In the genomic region with DNA sequence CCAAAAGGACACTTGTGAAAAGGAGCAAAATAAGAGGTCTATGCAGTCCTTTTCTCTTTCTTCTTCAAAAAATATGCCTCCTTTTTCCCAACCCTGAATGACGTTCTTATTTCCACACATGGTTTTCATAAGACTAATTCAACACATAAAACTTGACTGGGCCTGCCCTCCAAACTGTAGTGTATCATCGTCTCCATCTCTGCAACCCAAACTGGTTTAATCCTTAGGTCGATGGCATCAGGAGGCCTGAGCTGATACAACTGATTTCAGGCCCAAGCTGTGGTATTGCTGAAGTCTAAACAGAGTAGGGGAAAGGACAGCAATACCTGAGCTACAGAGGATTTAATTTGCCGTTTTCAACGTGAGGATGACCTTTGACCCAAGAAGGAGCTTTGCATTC, we compare ENCODE assay signal across 19 cellular contexts.
"Had no signal": no experiment of that assay in that cellular context is flagged by ENCODE, and none has a peak within 500 bp of the region (broad histone marks: within the 10 kb centered on the region; RNA-seq: fewer than 3 reads in every experiment).

No MANE protein-coding gene starts in this region.

- H3K4me3 ChIP-seq: body of pancreas, left lung, thyroid gland had no signal

- H3K4me1 Mint-ChIP-seq: activated CD4-positive, alpha-beta T cell treated with anti-CD3 and anti-CD28 coated beads, Interleukin-2, amount 10 ng/mL, durations not matched to agents 24 days and 14 days had no signal

- H3K36me3 ChIP-seq: left lung, thyroid gland had no signal

- ATAC-seq: activated CD8-positive, alpha-beta T cell treated with anti-CD3 and anti-CD28 coated beads, Interleukin-2, amount 10 ng/mL, durations not matched to agents 7 days and 5 days; body of pancreas; effector memory CD8-positive, alpha-beta T cell; left lung had no signal

- H3K27me3 Mint-ChIP-seq: activated CD4-positive, alpha-beta T cell treated with anti-CD3 and anti-CD28 coated beads, Interleukin-2, amount 10 ng/mL, durations not matched to agents 24 days and 14 days; activated T-cell treated with anti-CD3 and anti-CD28 coated beads, Interleukin-2, amount 50 U/mL, for 24 hours had no signal

- H3K4me3 Mint-ChIP-seq: activated CD4-positive, alpha-beta T cell treated with anti-CD3 and anti-CD28 coated beads, Interleukin-2, amount 10 ng/mL, durations not matched to agents 24 days and 14 days; activated CD8-positive, alpha-beta T cell treated with anti-CD3 and anti-CD28 coated beads, Interleukin-2, amount 10 ng/mL, durations not matched to agents 7 days and 5 days; activated naive CD4-positive, alpha-beta T cell treated with anti-CD3 and anti-CD28 coated beads for 36 hours; activated T-cell treated with anti-CD3 and anti-CD28 coated beads, Interleukin-2, amount 50 U/mL, for 24 hours; effector memory CD8-positive, alpha-beta T cell; neural crest cell had no signal

- FAIRE-seq: frontal cortex, kidney, urothelium cell line had no signal

- H3K27ac Mint-ChIP-seq: activated CD4-positive, alpha-beta T cell treated with anti-CD3 and anti-CD28 coated beads, Interleukin-2, amount 10 ng/mL, durations not matched to agents 24 days and 14 days; activated CD8-positive, alpha-beta T cell treated with anti-CD3 and anti-CD28 coated beads, Interleukin-2, amount 10 ng/mL, durations not matched to agents 7 days and 5 days; activated naive CD4-positive, alpha-beta T cell treated with anti-CD3 and anti-CD28 coated beads for 36 hours; activated T-cell treated with anti-CD3 and anti-CD28 coated beads, Interleukin-2, amount 50 U/mL, for 24 hours; effector memory CD8-positive, alpha-beta T cell had no signal

- H3K9me3 Mint-ChIP-seq: activated CD4-positive, alpha-beta T cell treated with anti-CD3 and anti-CD28 coated beads, Interleukin-2, amount 10 ng/mL, durations not matched to agents 24 days and 14 days; activated naive CD4-positive, alpha-beta T cell treated with anti-CD3 and anti-CD28 coated beads for 36 hours; activated T-cell treated with anti-CD3 and anti-CD28 coated beads, Interleukin-2, amount 50 U/mL, for 24 hours; neural crest cell had no signal

- DNase-seq: activated CD4-positive, alpha-beta T cell treated with anti-CD3 and anti-CD28 coated beads, Interleukin-2, amount 10 ng/mL, durations not matched to agents 24 days and 14 days; activated CD4-positive, CD25-positive, alpha-beta regulatory T cell; activated CD8-positive, alpha-beta T cell treated with anti-CD3 and anti-CD28 coated beads, Interleukin-2, amount 10 ng/mL, durations not matched to agents 7 days and 5 days; activated naive CD4-positive, alpha-beta T cell treated with anti-CD3 and anti-CD28 coated beads for 36 hours; activated T-cell treated with anti-CD3 and anti-CD28 coated beads, Interleukin-2, amount 50 U/mL, for 24 hours; body of pancreas; caudate nucleus; effector memory CD8-positive, alpha-beta T cell; kidney; left lung; midbrain; retina; stimulated activated CD4-positive, alpha-beta T cell treated with anti-CD3 and anti-CD28 coated beads, Interleukin-12 subunit alpha, Interleukin-12 subunit beta, amount 100 ng/mL, for 4 hours; stimulated activated CD4-positive, alpha-beta T cell treated with anti-CD3 and anti-CD28 coated beads, Interleukin-2, amount 100 ng/mL, for 24 hours; stimulated activated naive CD4-positive, alpha-beta T cell treated with Interleukin-2 at 50 U/mL for 16 hours; thyroid gland had no signal

- H3K27me3 ChIP-seq: body of pancreas, left lung, thyroid gland had no signal
